In the genomic region with DNA sequence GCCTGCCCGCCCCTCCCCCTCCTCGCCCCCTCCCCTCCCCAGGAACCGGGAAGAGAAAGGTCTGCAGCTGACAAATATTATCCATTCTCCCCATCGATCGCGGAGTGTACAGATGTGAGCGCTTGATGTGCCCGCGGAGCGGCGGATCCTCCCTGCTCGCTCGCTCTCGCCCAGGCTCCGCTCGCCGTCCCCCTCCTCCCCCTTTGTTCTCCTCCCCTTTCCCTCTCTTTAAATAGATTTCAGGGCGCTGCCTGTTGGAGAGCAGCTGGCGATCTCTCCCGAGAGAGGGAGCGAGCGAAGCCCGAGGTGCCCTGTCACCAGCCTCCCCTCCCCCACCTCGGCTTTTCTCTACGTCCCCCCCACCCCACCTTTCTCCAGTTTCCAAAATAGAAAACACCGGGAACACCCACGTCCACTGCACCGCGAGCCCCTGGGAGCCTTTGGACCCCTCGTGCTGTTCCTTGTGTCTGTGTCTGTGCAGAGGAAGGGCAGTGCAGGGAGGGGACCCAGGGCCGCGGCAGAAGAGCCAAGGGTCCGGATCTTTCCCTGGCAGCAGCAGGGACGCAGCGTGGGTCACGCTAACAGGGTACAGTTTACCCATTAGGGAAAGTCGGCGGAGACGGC, we compare ENCODE assay signal across 8 cellular contexts. TPM values are rescaled to one million over a fixed set of nuclear protein-coding genes. Genes with fewer than 3 reads are reported as not detected.
DNase-seq lines count a peak whose midpoint lies in the region; ATAC-seq and TF ChIP-seq lines count a peak whose summit lies in the region.

No MANE protein-coding gene starts in this region.

- peak overlapping the region; percentile 21 for H2AFZ ChIP-seq in hepatocyte

- ATAC-seq in HG03565 (IDR thresholded peaks at IDR 0.05; ENCODE audit: unreplicated experiment): no peak

- no peak overlapping the region for H3K27ac Mint-ChIP-seq in activated naive CD8-positive, alpha-beta T cell treated with anti-CD3 and anti-CD28 coated beads for 36 hours

- no peaks in the 10 kb centered on the region for H3K27me3 Mint-ChIP-seq in activated naive CD8-positive, alpha-beta T cell treated with anti-CD3 and anti-CD28 coated beads for 36 hours

- peaks cover 62% of the 10 kb centered on the region for H3K27me3 ChIP-seq in hepatocyte
- H3K27me3 ChIP-seq in skeletal muscle satellite cell (ENCODE audit: control insufficient read depth, insufficient read depth, low read length): peaks cover 35% of the 10 kb centered on the region

- H3K4me3 Mint-ChIP-seq in activated naive CD8-positive, alpha-beta T cell treated with anti-CD3 and anti-CD28 coated beads for 36 hours: peak overlapping the region; percentile 74

- H3K4me3 ChIP-seq in hepatocyte (peak overlapping the region; percentile 36), skeletal muscle satellite cell (ENCODE audit: low read length) (peak overlapping the region; percentile 57)

- H3K4me2 ChIP-seq in hepatocyte (peak overlapping the region; percentile 97), skeletal muscle satellite cell (ENCODE audit: low read length) (peak overlapping the region; percentile 91)

- H3K9me3 Mint-ChIP-seq in activated naive CD8-positive, alpha-beta T cell treated with anti-CD3 and anti-CD28 coated beads for 36 hours: no peaks in the 10 kb centered on the region

- no peaks in the 10 kb centered on the region for H4K20me1 ChIP-seq in hepatocyte (ENCODE audit: insufficient read depth, poor library complexity, severe bottlenecking)

- no peaks in the 10 kb centered on the region for H3K36me3 ChIP-seq in hepatocyte (replicated peaks; ENCODE audit: insufficient read depth, low read depth)
- H3K36me3 ChIP-seq in skeletal muscle satellite cell (ENCODE audit: insufficient read depth, low read length): no peaks in the 10 kb centered on the region

- no peaks in the 10 kb centered on the region for H3K36me3 Mint-ChIP-seq in activated naive CD8-positive, alpha-beta T cell treated with anti-CD3 and anti-CD28 coated beads for 36 hours

- H3K9me3 ChIP-seq in hepatocyte (ENCODE audit: low read depth): no peaks in the 10 kb centered on the region
- H3K9me3 ChIP-seq in skeletal muscle satellite cell (replicated peaks; ENCODE audit: low read length): no peaks in the 10 kb centered on the region

- WGBS in hepatocyte (ENCODE audit: low lambda C conversion rate, missing lambda C conversion rate): 6% methylated on average over 16 of the region's 39 CpGs

- H3K4me1 ChIP-seq in hepatocyte (ENCODE audit: insufficient read depth): peaks cover 59% of the 10 kb centered on the region
- H3K4me1 ChIP-seq in skeletal muscle satellite cell (ENCODE audit: control insufficient read depth, insufficient read depth, low read length): peaks cover 32% of the 10 kb centered on the region

- DNase-seq in NCI-H187 (lab: John Stamatoyannopoulos, UW) (peak; percentile 10 to 35), NCI-H187 treated with DMSO at 0.1 percent for 48 hours (lab: John Stamatoyannopoulos, UW) (no peak), NCI-H2081 (lab: John Stamatoyannopoulos, UW) (peak; percentile 88 to 89), hepatocyte (ENCODE audit: low spot score) (peak; percentile 73)
- no peak for DNase-seq in activated naive CD8-positive, alpha-beta T cell treated with anti-CD3 and anti-CD28 coated beads for 36 hours
- no peak for DNase-seq in stimulated activated CD4-positive, alpha-beta T cell treated with anti-CD3 and anti-CD28 coated beads, Interleukin-2, amount 100 ng/mL, for 48 hours

- no peaks in the 10 kb centered on the region for H3K79me2 ChIP-seq in hepatocyte

- H3K9ac ChIP-seq in skeletal muscle satellite cell (ENCODE audit: low read depth, low read length): peak overlapping the region; percentile 50

- peaks cover 14% of the 10 kb centered on the region for H3K4me1 Mint-ChIP-seq in activated naive CD8-positive, alpha-beta T cell treated with anti-CD3 and anti-CD28 coated beads for 36 hours

- H3K27ac ChIP-seq in hepatocyte: peak overlapping the region; percentile 82

- no peak for TF ChIP-seq CTCF in hepatocyte (IDR thresholded peaks at IDR 0.05; ENCODE audit: poor library complexity)

- H3K9me2 ChIP-seq in hepatocyte (replicated peaks; ENCODE audit: insufficient read depth): no peaks in the 10 kb centered on the region

RNA-seq across cellular contexts. Expression of gene BCOR, which starts 56.6 kb away (rescaled TPM):
- total RNA-seq in activated naive CD8-positive, alpha-beta T cell treated with anti-CD3 and anti-CD28 coated beads for 36 hours: 10 to 100 TPM; 32.3 to 36.0 TPM
- total RNA-seq in hepatocyte: 22.7 and 22.9 TPM in 2 replicates
- polyA plus RNA-seq in hepatocyte: 13.6 and 15.3 TPM in 2 replicates
- 5.6 and 7.0 TPM in 2 replicates for total RNA-seq in skeletal muscle satellite cell (2012; rRNA removed)

Comparison
In these comparisons a context has a peak if more than half of its experiments do, and no peak if none do; other contexts are left out.
1. DNase-seq: peak in NCI-H187 (2 of 2), NCI-H2081 (2 of 2) and hepatocyte (single experiment); none in NCI-H187 treated with DMSO at 0.1 percent for 48 hours (single experiment), activated naive CD8-positive, alpha-beta T cell treated with anti-CD3 and anti-CD28 coated beads for 36 hours (single experiment) and stimulated activated CD4-positive, alpha-beta T cell treated with anti-CD3 and anti-CD28 coated beads, Interleukin-2, amount 100 ng/mL, for 48 hours (0 of 2).